Comparison of ENCODE assay signal across 10 cellular contexts in the genomic region with DNA sequence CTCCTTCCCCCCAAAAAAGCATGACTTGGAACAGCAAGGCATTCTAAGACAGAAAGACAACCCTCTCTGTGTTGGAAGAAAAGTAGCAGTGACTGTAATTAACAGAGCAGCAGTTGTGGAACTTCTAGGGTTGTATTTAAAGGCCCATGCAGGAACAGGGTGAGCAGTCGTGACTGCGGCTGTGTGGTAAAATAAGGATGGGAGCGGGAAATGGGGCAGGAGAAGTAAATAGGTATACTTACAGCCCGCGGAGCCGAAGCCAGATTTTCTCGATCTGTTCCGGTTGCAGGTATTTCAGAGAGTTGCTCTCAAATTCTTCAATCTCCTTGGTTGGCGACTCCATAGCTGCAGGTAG. TPM values are rescaled to one million over a fixed set of nuclear protein-coding genes. Genes with fewer than 3 reads are reported as not detected.
DNase-seq lines count a peak whose midpoint lies in the region; ATAC-seq and TF ChIP-seq lines count a peak whose summit lies in the region.
"Had no signal": no experiment of that assay in that cellular context is flagged by ENCODE, and none has a peak within 500 bp of the region (broad histone marks: within the 10 kb centered on the region; RNA-seq: fewer than 3 reads in every experiment).

No MANE protein-coding gene starts in this region.

- H3K4me1 ChIP-seq in SK-N-SH (ENCODE audit: control insufficient read depth in 1 of 2, insufficient read depth in 2 of 2, low read depth in 1 of 2, low read length in 1 of 2), result no peaks in the 10 kb centered on the region; a peak in 2 of 4 replicates
- H3K4me1 ChIP-seq in urinary bladder (ENCODE audit: insufficient read depth), result no peaks in the 10 kb centered on the region

- TF ChIP-seq RAD21 in SK-N-SH (IDR thresholded peaks at IDR 0.05; ENCODE audit: low read length), result no peak

- no peak for ATAC-seq in GM18858 (IDR thresholded peaks at IDR 0.05; ENCODE audit: unreplicated experiment)
- ATAC-seq in GM21737 (IDR thresholded peaks at IDR 0.05; ENCODE audit: unreplicated experiment), result no peak

- peak overlapping the region; percentile 79 for H3K4me2 ChIP-seq in SK-N-SH

- H3K27ac ChIP-seq in SK-N-SH (ENCODE audit: low read depth in 2 of 2, low read length in 1 of 2) (peak overlapping the region in 1 of 2 experiments; percentile 28; a peak in 1 of 4 replicates), urinary bladder (ENCODE audit: low read depth) (no peak overlapping the region)
- H3K27ac ChIP-seq: epithelial cell of prostate had no signal

- no peaks in the 10 kb centered on the region for H4K20me1 ChIP-seq in SK-N-SH (ENCODE audit: insufficient read depth)

- H3K9me3 ChIP-seq in SK-N-SH, result no peaks in the 10 kb centered on the region

- H3K36me3 ChIP-seq in SK-N-SH (replicated peaks in 1 of 2; ENCODE audit: control insufficient read depth in 1 of 2, insufficient read depth in 2 of 2, low read length in 1 of 2) (no peaks in the 10 kb centered on the region), urinary bladder (ENCODE audit: insufficient read depth) (no peaks in the 10 kb centered on the region)

- no peak overlapping the region for H3K27ac Mint-ChIP-seq in nephron progenitor cell

- no peaks in the 10 kb centered on the region for H3K79me2 ChIP-seq in SK-N-SH (ENCODE audit: insufficient read depth)

- H3K36me3 Mint-ChIP-seq in nephron progenitor cell (ENCODE audit: low read depth), result no peaks in the 10 kb centered on the region

- peaks cover 87% of the 10 kb centered on the region for H3K27me3 Mint-ChIP-seq in nephron progenitor cell (ENCODE audit: low read depth, poor library complexity)

- no peak overlapping the region for H2AFZ ChIP-seq in SK-N-SH (ENCODE audit: low read depth)

- peak overlapping the region; percentile 53 to 61 for H3K4me3 ChIP-seq in SK-N-SH (ENCODE audit: low read depth in 2 of 2, low read length in 1 of 2)
- peak overlapping the region; percentile 60 for H3K4me3 ChIP-seq in fibroblast of the aortic adventitia (ENCODE audit: low read depth, low read length)
- H3K4me3 ChIP-seq in urinary bladder (ENCODE audit: low read depth, low read length), result peak overlapping the region; percentile 35

- TF ChIP-seq EP300 in SK-N-SH (IDR thresholded peaks at IDR 0.05; ENCODE audit: borderline replicate concordance in 1 of 2, low read depth in 1 of 2, low read length in 1 of 2), result no peak

- POLR2A ChIA-PET in SK-N-SH (lab: Yijun Ruan, JAX), result no interaction called here

- H3K9ac ChIP-seq in SK-N-SH, result peak overlapping the region; percentile 50

- H3K9me2 ChIP-seq in SK-N-SH, result no peaks in the 10 kb centered on the region

- H3K4me1 Mint-ChIP-seq in nephron progenitor cell, result peaks cover 21% of the 10 kb centered on the region

- CTCF ChIA-PET in SK-N-SH (lab: Yijun Ruan, JAX), result no interaction called here

- TF ChIP-seq CTCF in SK-N-SH (IDR thresholded peaks at IDR 0.05) (no peak), fibroblast of the aortic adventitia (IDR thresholded peaks at IDR 0.05; ENCODE audit: insufficient read depth, low read length) (no peak), nephron progenitor cell (IDR thresholded peaks at IDR 0.05) (no peak)

- DNase-seq in SK-N-SH (no peak), fibroblast of the aortic adventitia (ENCODE audit: low read depth) (no peak), nephron progenitor cell (no peak)
- DNase-seq in activated effector memory CD4-positive, alpha-beta T cell treated with anti-CD3 and anti-CD28 coated beads, Interleukin-2, amount 50 U/mL, for 16 hours, result no peak
- DNase-seq: NK-92 treated with Interleukin-12 subunit alpha and Interleukin-12 subunit beta, amount 100 ng/mL, for 24 hours had no signal

- H3K4me3 Mint-ChIP-seq in nephron progenitor cell, result peak overlapping the region; percentile 88

- peaks cover 58% of the 10 kb centered on the region; the same call in 1 of the 2 replicates for H3K27me3 ChIP-seq in SK-N-SH (ENCODE audit: insufficient read depth)

- 8% methylated on average over 9 of the region's 9 CpGs for WGBS in SK-N-SH (ENCODE audit: low lambda C conversion rate)
- 10% methylated on average over 9 of the region's 9 CpGs for WGBS in urinary bladder

- no peaks in the 10 kb centered on the region for H3F3A ChIP-seq in SK-N-SH (replicated peaks; ENCODE audit: insufficient read depth)

- H3K9me3 Mint-ChIP-seq in nephron progenitor cell, result no peaks in the 10 kb centered on the region

TF ChIP-seq in SK-N-SH, 30 proteins besides CTCF, POLR2A, EP300 and RAD21:
- TF ChIP-seq RXRA (IDR thresholded peaks at IDR 0.05; ENCODE audit: borderline replicate concordance, low read depth), result no peak
- no peak for TF ChIP-seq RFX5 (IDR thresholded peaks at IDR 0.05; ENCODE audit: low read length)
- TF ChIP-seq YY1 (IDR thresholded peaks at IDR 0.05; ENCODE audit: low read depth), result no peak
- TF ChIP-seq, protein P1, sequence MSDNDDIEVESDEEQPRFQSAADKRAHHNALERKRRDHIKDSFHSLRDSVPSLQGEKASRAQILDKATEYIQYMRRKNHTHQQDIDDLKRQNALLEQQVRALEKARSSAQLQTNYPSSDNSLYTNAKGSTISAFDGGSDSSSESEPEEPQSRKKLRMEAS (IDR thresholded peaks at IDR 0.05; ENCODE audit: low read depth), result no peak
- TF ChIP-seq, protein P2, sequence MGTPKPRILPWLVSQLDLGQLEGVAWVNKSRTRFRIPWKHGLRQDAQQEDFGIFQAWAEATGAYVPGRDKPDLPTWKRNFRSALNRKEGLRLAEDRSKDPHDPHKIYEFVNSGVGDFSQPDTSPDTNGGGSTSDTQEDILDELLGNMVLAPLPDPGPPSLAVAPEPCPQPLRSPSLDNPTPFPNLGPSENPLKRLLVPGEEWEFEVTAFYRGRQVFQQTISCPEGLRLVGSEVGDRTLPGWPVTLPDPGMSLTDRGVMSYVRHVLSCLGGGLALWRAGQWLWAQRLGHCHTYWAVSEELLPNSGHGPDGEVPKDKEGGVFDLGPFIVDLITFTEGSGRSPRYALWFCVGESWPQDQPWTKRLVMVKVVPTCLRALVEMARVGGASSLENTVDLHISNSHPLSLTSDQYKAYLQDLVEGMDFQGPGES (IDR thresholded peaks at IDR 0.05; ENCODE audit: low read depth, low read length), result no peak
- no peak for TF ChIP-seq TEAD4 (IDR thresholded peaks at IDR 0.05; ENCODE audit: borderline replicate concordance, insufficient read depth)
- no peak for TF ChIP-seq FOXM1 (IDR thresholded peaks at IDR 0.05; ENCODE audit: low read depth)
- TF ChIP-seq FOSL2 (IDR thresholded peaks at IDR 0.05; ENCODE audit: borderline replicate concordance, low read depth), result no peak
- TF ChIP-seq, protein P3, sequence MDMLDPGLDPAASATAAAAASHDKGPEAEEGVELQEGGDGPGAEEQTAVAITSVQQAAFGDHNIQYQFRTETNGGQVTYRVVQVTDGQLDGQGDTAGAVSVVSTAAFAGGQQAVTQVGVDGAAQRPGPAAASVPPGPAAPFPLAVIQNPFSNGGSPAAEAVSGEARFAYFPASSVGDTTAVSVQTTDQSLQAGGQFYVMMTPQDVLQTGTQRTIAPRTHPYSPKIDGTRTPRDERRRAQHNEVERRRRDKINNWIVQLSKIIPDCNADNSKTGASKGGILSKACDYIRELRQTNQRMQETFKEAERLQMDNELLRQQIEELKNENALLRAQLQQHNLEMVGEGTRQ (IDR thresholded peaks at IDR 0.05; ENCODE audit: borderline replicate concordance, low read depth, low read length), result no peak

RNA-seq across cellular contexts. Expression of a gene that starts 0.2 kb away (rescaled TPM):
- 4.6 and 7.3 TPM in 2 replicates for polyA plus RNA-seq in SK-N-SH (2012; rRNA removed)
- 5.3 and 6.3 TPM in 2 replicates for polyA plus RNA-seq in SK-N-SH (2012; cell fraction: cytosol; rRNA removed)
- 13.8 and 19.1 TPM in 2 replicates for polyA plus RNA-seq in SK-N-SH (2012; cell fraction: nucleus; rRNA removed)
- total RNA-seq in fibroblast of the aortic adventitia (ENCODE audit: low replicate concordance), result 7.4 and 187 TPM in 2 replicates
- 20.4 TPM for total RNA-seq in urinary bladder
- 15.9 TPM for polyA plus RNA-seq in urinary bladder
- total RNA-seq: LHCN-M2 had no signal
